ENCODE assay signal across 1 cellular context in the genomic region with DNA sequence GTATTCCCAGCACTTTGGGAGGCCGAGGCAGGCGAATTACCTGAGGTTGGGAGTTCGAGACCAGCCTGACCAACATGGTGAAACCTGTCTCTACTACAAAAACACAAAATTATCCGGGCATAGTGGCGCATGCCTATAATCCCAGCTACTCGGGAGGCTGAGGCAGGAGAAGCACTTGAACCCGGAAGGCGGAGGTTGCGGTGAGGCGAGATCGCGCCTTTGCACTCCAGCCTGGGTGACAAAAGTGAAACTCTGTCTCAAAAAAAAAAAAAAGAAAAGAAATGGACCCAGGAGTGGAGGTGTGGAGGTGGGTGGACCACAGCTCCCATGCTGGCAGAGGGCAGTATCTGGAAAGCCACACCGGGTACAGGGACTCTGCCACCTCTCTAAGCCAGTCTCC. TPM values are rescaled to one million over a fixed set of nuclear protein-coding genes. Genes with fewer than 3 reads are reported as not detected.
"Had no signal": no experiment of that assay in that cellular context is flagged by ENCODE, and none has a peak within 500 bp of the region (broad histone marks: within the 10 kb centered on the region; RNA-seq: fewer than 3 reads in every experiment).

No MANE protein-coding gene starts in this region.

RNA-seq across cellular contexts. Expression of a gene that starts 7.1 kb away (rescaled TPM):
- total RNA-seq: OCI-LY7 had no signal
